Comparison of ENCODE assay signal across 25 cellular contexts in the genomic region with DNA sequence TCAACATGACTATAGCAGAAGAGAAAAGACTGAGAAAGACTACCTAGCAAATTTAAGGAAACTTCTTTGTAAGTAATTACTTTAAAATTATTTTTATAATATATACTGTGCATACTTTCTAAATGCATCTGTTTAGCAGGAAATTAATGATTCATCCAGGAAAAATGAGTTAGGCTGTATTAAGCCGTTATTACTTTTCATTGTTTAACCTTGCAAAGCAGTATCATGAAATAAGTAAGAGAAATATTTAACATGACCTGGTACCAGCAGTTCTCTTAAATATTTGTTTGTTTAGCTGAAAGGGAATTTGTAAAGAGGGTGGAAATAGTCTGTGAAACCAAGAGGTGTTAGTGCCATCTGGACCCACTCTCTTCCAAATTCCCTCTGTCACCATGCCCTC.
A peak's percentile ranks its signal among the peaks of the same experiment; 100 is the strongest.
DNase-seq lines count a peak whose midpoint lies in the region; ATAC-seq and TF ChIP-seq lines count a peak whose summit lies in the region.
"Had no signal": no experiment of that assay in that cellular context is flagged by ENCODE, and none has a peak within 500 bp of the region (broad histone marks: within the 10 kb centered on the region; RNA-seq: fewer than 3 reads in every experiment).

No MANE protein-coding gene starts in this region.

- peak; percentile 71 for ATAC-seq in RWPE2 (ENCODE audit: low read depth)
- ATAC-seq: K562; lower lobe of right lung; stimulated activated naive B cell treated with anti-CD40 and anti-IgM and Interleukin-4, amounts not matched to agents 10 μg/mL and 1 μg/mL and 100 μg/mL, for 72 hours had no signal

- H2BK120ac ChIP-seq in mesenchymal stem cell (ENCODE audit: low read depth, low read length): no peak overlapping the region

- H3K36me3 ChIP-seq in RWPE2 (ENCODE audit: low read depth) (no peaks in the 10 kb centered on the region), mesenchymal stem cell (ENCODE audit: control insufficient read depth in 1 of 2, insufficient read depth in 2 of 2, low read depth in 1 of 2, low read length in 2 of 2) (no peaks in the 10 kb centered on the region), BE2C (no peaks in the 10 kb centered on the region)
- H3K36me3 ChIP-seq: lower lobe of right lung, MG63 had no signal

- no peak overlapping the region for H2BK5ac ChIP-seq in mesenchymal stem cell (ENCODE audit: low read depth, low read length, poor library complexity, severe bottlenecking)

- no peak overlapping the region for H4K91ac ChIP-seq in mesenchymal stem cell (ENCODE audit: low read length)

- H3K4me1 ChIP-seq in RWPE2 (ENCODE audit: insufficient read depth, poor library complexity, severe bottlenecking): peaks cover 24% of the 10 kb centered on the region
- peaks cover 5% of the 10 kb centered on the region for H3K4me1 ChIP-seq in mesenchymal stem cell (ENCODE audit: control insufficient read depth, insufficient read depth, low read depth, low read length)
- peaks cover 5% of the 10 kb centered on the region; the same call in 1 of the 2 replicates for H3K4me1 ChIP-seq in BE2C

- peak overlapping the region; percentile 28 to 75 for H3K18ac ChIP-seq in mesenchymal stem cell (ENCODE audit: low read depth in 1 of 2, low read length in 2 of 2)

- no peak overlapping the region for H3K14ac ChIP-seq in mesenchymal stem cell (ENCODE audit: low read length in 2 of 2)

- H2BK12ac ChIP-seq in mesenchymal stem cell (ENCODE audit: low read length in 2 of 2): peak overlapping the region; percentile 21 to 73

- H3K9ac ChIP-seq in mesenchymal stem cell (ENCODE audit: low read length): no peak overlapping the region

- no peak overlapping the region for H3K4me2 ChIP-seq in mesenchymal stem cell (ENCODE audit: low read length, poor library complexity, severe bottlenecking)

- peak overlapping the region; percentile 49 for H4K8ac ChIP-seq in mesenchymal stem cell (ENCODE audit: low read length)

- H2AK5ac ChIP-seq in mesenchymal stem cell (ENCODE audit: low read length, severe bottlenecking): peak overlapping the region; percentile 16

- peak; percentile 37 for DNase-seq in ELR (ENCODE audit: low read depth)
- no peak for DNase-seq in RWPE2 (ENCODE audit: low spot score)
- peak; percentile 57 for DNase-seq in dermis blood vessel endothelial cell
- no peak for DNase-seq in mesenchymal stem cell
- DNase-seq in GM10248 (ENCODE audit: extremely low spot score): no peak
- no peak for DNase-seq in BE2C
- DNase-seq in NCI-H1417 treated with DMSO at 0.1 percent for 48 hours (lab: John Stamatoyannopoulos, UW): no peak
- DNase-seq in stimulated activated CD4-positive, alpha-beta T cell treated with anti-CD3 and anti-CD28 coated beads, Interleukin-15, amount 100 ng/mL, for 24 hours: no peak
- DNase-seq: activated CD4-positive, alpha-beta memory T cell treated with anti-CD3 and anti-CD28 coated beads for 36 hours; activated CD4-positive, CD25-positive, alpha-beta regulatory T cell treated with anti-CD3 and anti-CD28 coated beads, Interleukin-2, amount 50 U/mL, for 72 hours; activated CD8-positive, alpha-beta memory T cell treated with anti-CD3 and anti-CD28 coated beads, Interleukin-2, amount 50 U/mL, for 4 hours; activated naive CD4-positive, alpha-beta T cell; DMS79; effector CD8-positive, alpha-beta T cell; erythroblast; head of caudate nucleus; lower lobe of right lung; MG63; NCI-H1105 treated with DMSO at 0.1 percent for 48 hours; NCI-H1930; NCI-H2227 treated with DMSO at 0.1 percent for 48 hours; NCI-H526 treated with DMSO at 0.1 percent for 48 hours; Right ventricle myocardium superior; stimulated activated naive B cell treated with anti-CD40 and anti-IgM and Interleukin-4, amounts not matched to agents 10 μg/mL and 1 μg/mL and 100 μg/mL, for 72 hours had no signal

- H3K27ac ChIP-seq in RWPE2 (ENCODE audit: poor library complexity, severe bottlenecking): peak overlapping the region; percentile 52
- no peak overlapping the region for H3K27ac ChIP-seq in mesenchymal stem cell (ENCODE audit: low read length, poor library complexity, severe bottlenecking)
- H3K27ac ChIP-seq: lower lobe of right lung had no signal

- no peak overlapping the region for H3K23ac ChIP-seq in mesenchymal stem cell (ENCODE audit: low read length in 2 of 2)

- peaks cover 28% of the 10 kb centered on the region for H3K79me1 ChIP-seq in mesenchymal stem cell (replicated peaks; ENCODE audit: low read length, poor library complexity, severe bottlenecking)

- CTCF ChIA-PET in GM10248 (lab: Yijun Ruan, JAX): interaction anchor here (0.7 to 2.6 kb wide), 2 partner anchors 9 to 400 kb away, joined by 3 to 7 read pairs; no protein-coding TSS in a partner anchor

- H2AFZ ChIP-seq in mesenchymal stem cell (ENCODE audit: low read depth, low read length): no peak overlapping the region

- whole genome bisulfite sequencing in mesenchymal stem cell: no CpG with 5 or more reads among the region's 1 CpG

- POLR2A ChIA-PET in GM10248 (lab: Yijun Ruan, JAX): no interaction called here

- no peaks in the 10 kb centered on the region for H3K27me3 ChIP-seq in RWPE2 (ENCODE audit: insufficient read depth, poor library complexity, severe bottlenecking)
- no peaks in the 10 kb centered on the region for H3K27me3 ChIP-seq in mesenchymal stem cell (ENCODE audit: control insufficient read depth in 1 of 2, insufficient read depth in 1 of 2, low read length in 2 of 2)
- H3K27me3 ChIP-seq in BE2C: no peaks in the 10 kb centered on the region
- H3K27me3 ChIP-seq: MG63 had no signal

- no peaks in the 10 kb centered on the region for H3K9me3 ChIP-seq in RWPE2 (ENCODE audit: severe bottlenecking)
- no peaks in the 10 kb centered on the region for H3K9me3 ChIP-seq in mesenchymal stem cell (ENCODE audit: control insufficient read depth, low read length)
- no peaks in the 10 kb centered on the region for H3K9me3 ChIP-seq in BE2C
- H3K9me3 ChIP-seq: lower lobe of right lung, MG63 had no signal

- H3K4me3 ChIP-seq in RWPE2 (ENCODE audit: severe bottlenecking) (no peak overlapping the region), mesenchymal stem cell (ENCODE audit: insufficient read depth in 1 of 2, low read depth in 1 of 2, low read length in 2 of 2) (no peak overlapping the region), BE2C (ENCODE audit: low read depth, low read length) (no peak overlapping the region)
- H3K4me3 ChIP-seq: K562, lower lobe of right lung, MG63 had no signal

- TF ChIP-seq CTCF in RWPE2 (IDR thresholded peaks at IDR 0.05; ENCODE audit: poor library complexity, severe bottlenecking) (no peak), GM10248 (IDR thresholded peaks at IDR 0.05; ENCODE audit: control extremely low read depth, extremely low read depth, low read depth, missing control alignments) (no peak), BE2C (IDR thresholded peaks at IDR 0.05; ENCODE audit: low read depth, low read length) (no peak)

- H2BK15ac ChIP-seq in mesenchymal stem cell (ENCODE audit: low read depth, poor library complexity, severe bottlenecking): no peak overlapping the region

- peak overlapping the region in 1 of 2 experiments; percentile 31 for H3K4ac ChIP-seq in mesenchymal stem cell (ENCODE audit: low read depth in 1 of 2, low read length in 2 of 2)

Comparison
In these comparisons a context has a peak if more than half of its experiments do, and no peak if none do; other contexts are left out.
1. DNase-seq: peak in ELR (single experiment) and dermis blood vessel endothelial cell (single experiment); none in RWPE2 (single experiment), mesenchymal stem cell (single experiment), GM10248 (single experiment), BE2C (single experiment), NCI-H1417 treated with DMSO at 0.1 percent for 48 hours (single experiment) and stimulated activated CD4-positive, alpha-beta T cell treated with anti-CD3 and anti-CD28 coated beads, Interleukin-15, amount 100 ng/mL, for 24 hours (single experiment).